38 cellular contexts compared by ENCODE assay signal in genomic region chr2:86522711-86523110, GRCh38.
"Had no signal": no experiment of that assay in that cellular context is flagged by ENCODE, and none has a peak within 500 bp of the region (broad histone marks: within the 10 kb centered on the region; RNA-seq: fewer than 3 reads in every experiment).

No MANE protein-coding gene starts in this region.

- H3K27me3 ChIP-seq: adrenal gland, ascending aorta, brain microvascular endothelial cell, breast epithelium, cardiac muscle cell had no signal

- H3K27ac Mint-ChIP-seq: activated naive CD4-positive, alpha-beta T cell treated with anti-CD3 and anti-CD28 coated beads for 36 hours; activated naive CD4-positive, alpha-beta T cell treated with anti-CD3 and anti-CD28 coated beads, Interleukin-2, amount 10 ng/mL, durations not matched to agents 7 days and 5 days; activated naive CD4-positive, alpha-beta T cell treated with anti-CD3 and anti-CD28 coated beads, Interleukin-2, amount 50 U/mL, for 24 hours; activated naive CD4-positive, alpha-beta T cell treated with anti-CD3 and anti-CD28 coated beads, Interleukin-2, amount 50 U/mL, for 72 hours; activated naive CD8-positive, alpha-beta T cell; activated naive CD8-positive, alpha-beta T cell treated with anti-CD3 and anti-CD28 coated beads for 36 hours; activated naive CD8-positive, alpha-beta T cell treated with anti-CD3 and anti-CD28 coated beads, Interleukin-2, amount 10 ng/mL, durations not matched to agents 7 days and 5 days; activated naive CD8-positive, alpha-beta T cell treated with anti-CD3 and anti-CD28 coated beads, Interleukin-2, amount 50 U/mL, for 24 hours; activated T-cell treated with anti-CD3 and anti-CD28 coated beads, Interleukin-2, amount 50 U/mL, for 24 hours; activated T-cell treated with anti-CD3 and anti-CD28 coated beads, Interleukin-2, amount 50 U/mL, for 72 hours; activated T-helper 1 cell treated with anti-CD3 and anti-CD28 coated beads, Interleukin-12 subunit alpha, Interleukin-12 subunit beta, Interleukin-2, Interleukin-4 antibody, amounts not matched to agents 30 ng/mL and 10 ng/mL and 1 ng/mL, durations not matched to agents 14 hours and 24 hours and 36 hours; activated T-helper 17 cell treated with anti-CD3 and anti-CD28 coated beads, Interleukin-2, amount 50 U/mL, for 72 hours; activated T-helper 2 cell treated with anti-CD3 and anti-CD28 coated beads, Interferon-gamma antibody, Interleukin-2, Interleukin-4, amounts not matched to agents 10 μg/mL and 5 μg/mL and 100 μg/mL, durations not matched to agents 14 hours and 24 hours and 36 hours; brain had no signal

- H3K36me3 ChIP-seq: adrenal gland, brain microvascular endothelial cell, breast epithelium, cardiac muscle cell had no signal

- H3K4me3 Mint-ChIP-seq: activated naive CD4-positive, alpha-beta T cell treated with anti-CD3 and anti-CD28 coated beads for 36 hours; activated naive CD4-positive, alpha-beta T cell treated with anti-CD3 and anti-CD28 coated beads, Interleukin-2, amount 10 ng/mL, durations not matched to agents 7 days and 5 days; activated naive CD4-positive, alpha-beta T cell treated with anti-CD3 and anti-CD28 coated beads, Interleukin-2, amount 50 U/mL, for 24 hours; activated naive CD8-positive, alpha-beta T cell; activated naive CD8-positive, alpha-beta T cell treated with anti-CD3 and anti-CD28 coated beads for 36 hours; activated naive CD8-positive, alpha-beta T cell treated with anti-CD3 and anti-CD28 coated beads, Interleukin-2, amount 10 ng/mL, durations not matched to agents 7 days and 5 days; activated naive CD8-positive, alpha-beta T cell treated with anti-CD3 and anti-CD28 coated beads, Interleukin-2, amount 50 U/mL, for 24 hours; activated T-cell treated with anti-CD3 and anti-CD28 coated beads, Interleukin-2, amount 50 U/mL, for 24 hours; activated T-cell treated with anti-CD3 and anti-CD28 coated beads, Interleukin-2, amount 50 U/mL, for 4 hours; activated T-cell treated with anti-CD3 and anti-CD28 coated beads, Interleukin-2, amount 50 U/mL, for 72 hours; activated T-helper 1 cell treated with anti-CD3 and anti-CD28 coated beads, Interleukin-12 subunit alpha, Interleukin-12 subunit beta, Interleukin-2, Interleukin-4 antibody, amounts not matched to agents 30 ng/mL and 10 ng/mL and 1 ng/mL, durations not matched to agents 14 hours and 24 hours and 36 hours; activated T-helper 17 cell treated with anti-CD3 and anti-CD28 coated beads, Interleukin-2, amount 50 U/mL, for 72 hours; brain; central memory CD8-positive, alpha-beta T cell had no signal

- H3K27ac ChIP-seq: adrenal gland, ascending aorta, brain microvascular endothelial cell, breast epithelium, cardiac muscle cell had no signal

- H3K4me1 Mint-ChIP-seq: activated naive CD4-positive, alpha-beta T cell treated with anti-CD3 and anti-CD28 coated beads, Interleukin-2, amount 10 ng/mL, durations not matched to agents 7 days and 5 days; activated naive CD4-positive, alpha-beta T cell treated with anti-CD3 and anti-CD28 coated beads, Interleukin-2, amount 50 U/mL, for 24 hours; activated naive CD8-positive, alpha-beta T cell treated with anti-CD3 and anti-CD28 coated beads for 36 hours; activated naive CD8-positive, alpha-beta T cell treated with anti-CD3 and anti-CD28 coated beads, Interleukin-2, amount 10 ng/mL, durations not matched to agents 7 days and 5 days; activated naive CD8-positive, alpha-beta T cell treated with anti-CD3 and anti-CD28 coated beads, Interleukin-2, amount 50 U/mL, for 24 hours; activated T-helper 17 cell treated with anti-CD3 and anti-CD28 coated beads, Interleukin-2, amount 50 U/mL, for 72 hours; brain; central memory CD8-positive, alpha-beta T cell had no signal

- H3K4me1 ChIP-seq: adrenal gland, ascending aorta, breast epithelium had no signal

- H3K9me3 Mint-ChIP-seq: activated naive CD4-positive, alpha-beta T cell treated with anti-CD3 and anti-CD28 coated beads, Interleukin-2, amount 10 ng/mL, durations not matched to agents 7 days and 5 days; activated naive CD4-positive, alpha-beta T cell treated with anti-CD3 and anti-CD28 coated beads, Interleukin-2, amount 50 U/mL, for 24 hours; activated naive CD8-positive, alpha-beta T cell treated with anti-CD3 and anti-CD28 coated beads, Interleukin-2, amount 50 U/mL, for 24 hours; activated T-helper 2 cell treated with anti-CD3 and anti-CD28 coated beads, Interferon-gamma antibody, Interleukin-2, Interleukin-4, amounts not matched to agents 10 μg/mL and 5 μg/mL and 100 μg/mL, durations not matched to agents 14 hours and 24 hours and 36 hours; brain had no signal

- H3K9me3 ChIP-seq: adrenal gland, ascending aorta had no signal

- H3K4me3 ChIP-seq: adrenal gland, ascending aorta, breast epithelium, cardiac muscle cell had no signal

- FAIRE-seq: astrocyte, bronchial epithelial cell had no signal

- DNase-seq: activated effector memory CD4-positive, alpha-beta T cell treated with anti-CD3 and anti-CD28 coated beads, Interleukin-2, amount 50 U/mL, for 16 hours; activated effector memory CD4-positive, alpha-beta T cell treated with Interleukin-2 at 50 U/mL for 16 hours; activated gamma-delta T cell; activated gamma-delta T cell treated with Interleukin-2 at 50 U/mL for 16 hours; activated naive CD4-positive, alpha-beta T cell; activated naive CD4-positive, alpha-beta T cell treated with anti-CD3 and anti-CD28 coated beads for 36 hours; activated naive CD4-positive, alpha-beta T cell treated with anti-CD3 and anti-CD28 coated beads, Interleukin-2, amount 10 ng/mL, durations not matched to agents 7 days and 5 days; activated naive CD4-positive, alpha-beta T cell treated with anti-CD3 and anti-CD28 coated beads, Interleukin-2, amount 50 U/mL, for 16 hours; activated naive CD4-positive, alpha-beta T cell treated with Interleukin-2 at 50 U/mL for 16 hours; activated naive CD8-positive, alpha-beta T cell treated with anti-CD3 and anti-CD28 coated beads for 36 hours; activated naive CD8-positive, alpha-beta T cell treated with anti-CD3 and anti-CD28 coated beads, Interleukin-2, amount 10 ng/mL, durations not matched to agents 7 days and 5 days; activated naive CD8-positive, alpha-beta T cell treated with anti-CD3 and anti-CD28 coated beads, Interleukin-2, amount 50 U/mL, for 24 hours; activated T-cell treated with anti-CD3 and anti-CD28 coated beads for 4 hours; activated T-cell treated with anti-CD3 and anti-CD28 coated beads, Interleukin-2, amount 50 U/mL, for 1 hour; activated T-cell treated with anti-CD3 and anti-CD28 coated beads, Interleukin-2, amount 50 U/mL, for 24 hours; activated T-cell treated with anti-CD3 and anti-CD28 coated beads, Interleukin-2, amount 50 U/mL, for 4 hours; activated T-cell treated with anti-CD3 and anti-CD28 coated beads, Interleukin-2, amount 50 U/mL, for 48 hours; activated T-cell treated with anti-CD3 and anti-CD28 coated beads, Interleukin-2, amount 50 U/mL, for 72 hours; adrenal gland; amniotic stem cell; amygdala; aorta; brain microvascular endothelial cell; central memory CD4-positive, alpha-beta T cell; cerebellar nuclear complex had no signal

- H3K27me3 Mint-ChIP-seq: activated naive CD4-positive, alpha-beta T cell treated with anti-CD3 and anti-CD28 coated beads, Interleukin-2, amount 10 ng/mL, durations not matched to agents 7 days and 5 days; activated naive CD4-positive, alpha-beta T cell treated with anti-CD3 and anti-CD28 coated beads, Interleukin-2, amount 50 U/mL, for 24 hours; activated naive CD8-positive, alpha-beta T cell; activated naive CD8-positive, alpha-beta T cell treated with anti-CD3 and anti-CD28 coated beads for 36 hours; activated naive CD8-positive, alpha-beta T cell treated with anti-CD3 and anti-CD28 coated beads, Interleukin-2, amount 10 ng/mL, durations not matched to agents 7 days and 5 days; activated naive CD8-positive, alpha-beta T cell treated with anti-CD3 and anti-CD28 coated beads, Interleukin-2, amount 50 U/mL, for 24 hours; activated T-cell treated with anti-CD3 and anti-CD28 coated beads, Interleukin-2, amount 50 U/mL, for 24 hours; activated T-helper 17 cell treated with anti-CD3 and anti-CD28 coated beads, Interleukin-2, amount 50 U/mL, for 72 hours; brain; central memory CD8-positive, alpha-beta T cell had no signal

- ATAC-seq: activated naive CD4-positive, alpha-beta T cell treated with anti-CD3 and anti-CD28 coated beads, Interleukin-2, amount 50 U/mL, for 72 hours; activated naive CD8-positive, alpha-beta T cell treated with anti-CD3 and anti-CD28 coated beads, Interleukin-2, amount 50 U/mL, for 24 hours; activated T-cell treated with anti-CD3 and anti-CD28 coated beads, Interleukin-2, amount 50 U/mL, for 4 hours; activated T-cell treated with anti-CD3 and anti-CD28 coated beads, Interleukin-2, amount 50 U/mL, for 72 hours; activated T-helper 17 cell treated with anti-CD3 and anti-CD28 coated beads, Interleukin-2, amount 50 U/mL, for 72 hours had no signal
